Comparison of ENCODE assay signal across 34 cellular contexts in the genomic region with DNA sequence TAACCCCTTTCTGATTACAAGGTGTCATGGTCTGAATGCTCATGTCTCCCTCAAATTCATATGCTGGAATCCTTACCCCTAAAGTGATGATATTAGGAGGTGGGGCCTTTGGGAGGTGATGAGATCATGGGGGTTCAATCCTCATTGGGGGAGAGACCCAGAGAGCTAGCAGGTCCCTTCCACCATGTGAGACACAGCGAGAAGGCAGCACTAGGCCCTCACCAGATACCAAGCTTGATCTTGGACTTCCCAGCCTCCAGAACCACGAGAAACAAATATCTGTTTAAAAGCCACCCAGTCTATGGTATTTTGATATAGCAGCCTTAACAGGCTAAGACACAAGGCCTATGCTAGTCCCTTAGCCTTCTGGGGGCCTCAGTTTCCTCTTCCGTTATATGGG. TPM values are rescaled to one million over a fixed set of nuclear protein-coding genes. Genes with fewer than 3 reads are reported as not detected.
DNase-seq lines count a peak whose midpoint lies in the region; TF ChIP-seq lines count a peak whose summit lies in the region.
"Had no signal": no experiment of that assay in that cellular context is flagged by ENCODE, and none has a peak within 500 bp of the region (broad histone marks: within the 10 kb centered on the region; RNA-seq: fewer than 3 reads in every experiment).

No MANE protein-coding gene starts in this region.

- peak overlapping the region in 2 of 3 experiments; percentile 76 to 81 for H3K27ac Mint-ChIP-seq in nephron
- H3K27ac Mint-ChIP-seq: activated CD8-positive, alpha-beta memory T cell treated with anti-CD3 and anti-CD28 coated beads, Interleukin-2, amount 10 ng/mL, durations not matched to agents 7 days and 5 days; activated naive CD8-positive, alpha-beta T cell treated with anti-CD3 and anti-CD28 coated beads for 36 hours; effector memory CD8-positive, alpha-beta T cell had no signal

- DNase-seq in breast epithelium (ENCODE audit: low spot score in 2 of 2), result no peak
- DNase-seq in testis, result no peak
- DNase-seq in activated CD4-positive, alpha-beta T cell treated with anti-CD3 and anti-CD28 coated beads, Interleukin-2, amount 50 U/mL, for 4 hours, result no peak
- DNase-seq in hippocampal formation (lab: John Stamatoyannopoulos, UW), result no peak
- no peak for DNase-seq in BE2C
- DNase-seq: ACHN; activated CD4-positive, CD25-positive, alpha-beta regulatory T cell; activated CD8-positive, alpha-beta memory T cell treated with anti-CD3 and anti-CD28 coated beads, Interleukin-2, amount 10 ng/mL, durations not matched to agents 7 days and 5 days; activated gamma-delta T cell; activated naive CD8-positive, alpha-beta T cell treated with anti-CD3 and anti-CD28 coated beads for 36 hours; activated T-cell treated with anti-CD3 and anti-CD28 coated beads, Interleukin-2, amount 50 U/mL, for 4 hours; anterior cingulate cortex; caudate nucleus; DMS153; effector memory CD8-positive, alpha-beta T cell; kidney glomerular epithelial cell; mucosa of descending colon; NCI-H1417 treated with DMSO at 0.1 percent for 48 hours; NCI-H2081; NCI-H2227 treated with DMSO at 0.1 percent for 48 hours; NCI-H526 treated with DMSO at 0.1 percent for 48 hours; NK-92 treated with Interleukin-12 subunit alpha and Interleukin-12 subunit beta, amount 100 ng/mL, for 24 hours; pancreas; PC-3; stimulated activated CD4-positive, alpha-beta T cell treated with anti-CD3 and anti-CD28 coated beads, Interleukin-4, amount 100 ng/mL, for 24 hours; upper lobe of right lung had no signal

- H3K27me3 Mint-ChIP-seq in nephron (ENCODE audit: low read depth), result peaks cover 17% of the 10 kb centered on the region

- H4K20me1 ChIP-seq in BLaER1 treated with 17β-estradiol and CSF1 and Interleukin-3, amounts not matched to agents 10 nM and 100 nM, result no peaks in the 10 kb centered on the region

- peak overlapping the region in 4 of 11 experiments; percentile 6 to 71 (median 55); a peak in 5 of 22 replicates for H3K27ac ChIP-seq in BLaER1 treated with 17β-estradiol and CSF1 and Interleukin-3, amounts not matched to agents 10 nM and 100 nM
- peak overlapping the region; percentile 40 to 80 for H3K27ac ChIP-seq in breast epithelium
- peak overlapping the region; percentile 64 to 84 for H3K27ac ChIP-seq in testis
- H3K27ac ChIP-seq: HL-60, pancreas, upper lobe of right lung had no signal

- peaks cover 16% of the 10 kb centered on the region for H3K9me3 Mint-ChIP-seq in nephron

- intact Hi-C loops in breast epithelium (cut with DNase I; ENCODE audit: low total_unique reads) (no loop called here), testis (cut with DNase I; ENCODE audit: low total_unique reads) (no loop called here)

- 76 to 81% methylated on average over 3 of the region's 3 CpGs for WGBS in testis, 2 donors

- peaks cover 40% of the 10 kb centered on the region for H3K4me1 Mint-ChIP-seq in nephron
- H3K4me1 Mint-ChIP-seq: activated CD8-positive, alpha-beta memory T cell treated with anti-CD3 and anti-CD28 coated beads, Interleukin-2, amount 10 ng/mL, durations not matched to agents 7 days and 5 days; activated naive CD8-positive, alpha-beta T cell treated with anti-CD3 and anti-CD28 coated beads for 36 hours had no signal

- no peaks in the 10 kb centered on the region for H3K36me3 Mint-ChIP-seq in nephron (ENCODE audit: low read depth)
- H3K36me3 Mint-ChIP-seq: activated naive CD8-positive, alpha-beta T cell treated with anti-CD3 and anti-CD28 coated beads for 36 hours had no signal

- H3K4me2 ChIP-seq in BLaER1 treated with 17β-estradiol and CSF1 and Interleukin-3, amounts not matched to agents 10 nM and 100 nM, result peak overlapping the region; percentile 72 to 98 (median 84); a peak in 19 of 22 replicates
- H3K4me2 ChIP-seq: SK-N-SH had no signal

- H3K4me1 ChIP-seq in BLaER1 treated with 17β-estradiol and CSF1 and Interleukin-3, amounts not matched to agents 10 nM and 100 nM, result peaks cover 40 to 91% (median 76%) of the 10 kb centered on the region in 10 experiments
- H3K4me1 ChIP-seq in breast epithelium (peaks cover 0 to 4% of the 10 kb centered on the region in 2 donors), testis (peaks cover 55% of the 10 kb centered on the region), BE2C (no peaks in the 10 kb centered on the region)

- H3K36me3 ChIP-seq in BLaER1 treated with 17β-estradiol and CSF1 and Interleukin-3, amounts not matched to agents 10 nM and 100 nM, result no peaks in the 10 kb centered on the region
- H3K36me3 ChIP-seq in breast epithelium (no peaks in the 10 kb centered on the region), testis (ENCODE audit: low read depth, missing control alignments) (no peaks in the 10 kb centered on the region), BE2C (no peaks in the 10 kb centered on the region)
- H3K36me3 ChIP-seq: pancreas, upper lobe of right lung had no signal

- TF ChIP-seq POLR2A in breast epithelium (IDR thresholded peaks at IDR 0.05), result no peak
- no peak for TF ChIP-seq POLR2A in testis (IDR thresholded peaks at IDR 0.05)

- H3K27me3 ChIP-seq in BLaER1 treated with 17β-estradiol and CSF1 and Interleukin-3, amounts not matched to agents 10 nM and 100 nM, result peaks cover 0 to 34% (median 0%) of the 10 kb centered on the region in 11 experiments; a peak in 5 of 22 replicates
- H3K27me3 ChIP-seq in breast epithelium, result no peaks in the 10 kb centered on the region
- no peaks in the 10 kb centered on the region for H3K27me3 ChIP-seq in testis
- H3K27me3 ChIP-seq in BE2C, result no peaks in the 10 kb centered on the region; the same call in 1 of the 2 replicates
- H3K27me3 ChIP-seq: pancreas, upper lobe of right lung had no signal

- peak overlapping the region in 1 of 11 experiments; percentile 64; a peak in 3 of 22 replicates for H3K9ac ChIP-seq in BLaER1 treated with 17β-estradiol and CSF1 and Interleukin-3, amounts not matched to agents 10 nM and 100 nM
- H3K9ac ChIP-seq: SK-N-SH had no signal

- peaks cover 15 to 25% (median 17%) of the 10 kb centered on the region in 11 experiments for H3K9me3 ChIP-seq in BLaER1 treated with 17β-estradiol and CSF1 and Interleukin-3, amounts not matched to agents 10 nM and 100 nM (replicated peaks in 1 of 11)
- H3K9me3 ChIP-seq in breast epithelium (peaks cover 0 to 6% of the 10 kb centered on the region in 2 donors), testis (no peaks in the 10 kb centered on the region), BE2C (0 out of 2 replicates have a peak, but pooled peaks cover 4% of the 10 kb centered on the region)
- H3K9me3 ChIP-seq: pancreas, upper lobe of right lung had no signal

- no peak overlapping the region for H3K4me3 Mint-ChIP-seq in nephron
- H3K4me3 Mint-ChIP-seq: activated CD8-positive, alpha-beta memory T cell treated with anti-CD3 and anti-CD28 coated beads, Interleukin-2, amount 10 ng/mL, durations not matched to agents 7 days and 5 days; activated naive CD8-positive, alpha-beta T cell treated with anti-CD3 and anti-CD28 coated beads for 36 hours; activated T-cell treated with anti-CD3 and anti-CD28 coated beads, Interleukin-2, amount 50 U/mL, for 4 hours; effector memory CD8-positive, alpha-beta T cell had no signal

- H3K4me3 ChIP-seq in BLaER1 treated with 17β-estradiol and CSF1 and Interleukin-3, amounts not matched to agents 10 nM and 100 nM, result no peak overlapping the region
- H3K4me3 ChIP-seq in breast epithelium, result no peak overlapping the region
- no peak overlapping the region for H3K4me3 ChIP-seq in testis
- no peak overlapping the region for H3K4me3 ChIP-seq in BE2C (ENCODE audit: low read depth, low read length)
- H3K4me3 ChIP-seq: lung, mucosa of descending colon, pancreas, upper lobe of right lung had no signal

- TF ChIP-seq CTCF in breast epithelium (IDR thresholded peaks at IDR 0.05), result no peak
- TF ChIP-seq CTCF in nephron (IDR thresholded peaks at IDR 0.05; ENCODE audit: unreplicated experiment in 3 of 3), result no peak
- no peak for TF ChIP-seq CTCF in testis (IDR thresholded peaks at IDR 0.05)
- TF ChIP-seq CTCF in BE2C (IDR thresholded peaks at IDR 0.05; ENCODE audit: low read depth, low read length), result no peak

RNA-seq across cellular contexts. Expression of gene MYH11, which starts 45.9 kb away (rescaled TPM):
- 100 to 1,000 TPM in 1 of 3 donors, 10 to 100 TPM in 2; 11.7 to 144 (median 96.6) TPM for total RNA-seq in breast epithelium
- 100 to 1,000 TPM; 263 to 271 TPM for total RNA-seq in testis
- polyA plus RNA-seq in testis (ENCODE audit: insufficient read depth, low read depth, low replicate concordance), result 276 TPM
- polyA plus RNA-seq in BE2C (2012; ENCODE audit: insufficient read depth, insufficient read length, low read depth), result 1.1 TPM
- total RNA-seq: activated naive CD8-positive, alpha-beta T cell treated with anti-CD3 and anti-CD28 coated beads for 36 hours; epithelial cell of proximal tubule; PC-3; T-helper 1 cell treated with Interleukin-12 subunit alpha and Interleukin-12 subunit beta and Interleukin-4 antibody, amounts not matched to agents 30 ng/mL and 1 ng/mL, for 36 hours had no signal
- polyA plus RNA-seq: neural cell had no signal
